Comparison of ENCODE assay signal across 8 cellular contexts in genomic region chr1:212699839-212700596, GRCh38.
DNase-seq lines count a peak whose midpoint lies in the region; ATAC-seq and TF ChIP-seq lines count a peak whose summit lies in the region.

BATF3 (minus strand) TSS chr1:212699840; CDS start chr1:212699762, 78 bp downstream.

- no peak within 1 kb of the TSS for H3K27ac ChIP-seq in SK-N-MC

- ATAC-seq in HG02642 (IDR thresholded peaks at IDR 0.05; ENCODE audit: poor library complexity, unreplicated experiment) (peak; percentile 36), GM18870 (IDR thresholded peaks at IDR 0.05; ENCODE audit: unreplicated experiment) (no peak)

- H3K9ac ChIP-seq in SK-N-MC (ENCODE audit: insufficient read length) (peak within 1 kb of the TSS; percentile 38), adipocyte (ENCODE audit: low read length) (peak within 1 kb of the TSS; percentile 43), iPS-15b (ENCODE audit: low read depth, low read length) (no peak within 1 kb of the TSS)

- DNase-seq in SK-N-MC (ENCODE audit: low read depth, low spot score) (no peak), adipocyte (ENCODE audit: low read depth) (peak; percentile 76), HUDEP-2 (lab: John Stamatoyannopoulos, UW; ENCODE audit: unreplicated experiment in 76 of 76) (no peak)
- DNase-seq in stimulated activated CD4-positive, alpha-beta T cell treated with anti-CD3 and anti-CD28 coated beads, Interleukin-12 subunit alpha, Interleukin-12 subunit beta, amount 100 ng/mL, for 4 hours: peak; percentile 63

- TF ChIP-seq POLR2A in GM15510 (IDR thresholded peaks at IDR 0.05; ENCODE audit: borderline replicate concordance, extremely low read depth, insufficient read length): peak; percentile 34

- H3K36me3 ChIP-seq in SK-N-MC (ENCODE audit: insufficient read depth, low read length) (no peaks in the 10 kb centered on the region), adipocyte (ENCODE audit: control insufficient read depth, insufficient read depth, low read length, severe bottlenecking) (no peaks in the 10 kb centered on the region), iPS-15b (ENCODE audit: control insufficient read depth, insufficient read depth, low read length) (no peaks in the 10 kb centered on the region)

- no peaks in the 10 kb centered on the region for H3K9me3 ChIP-seq in SK-N-MC (ENCODE audit: low read depth, low read length)
- H3K9me3 ChIP-seq in adipocyte (ENCODE audit: control insufficient read depth, low read length): no peaks in the 10 kb centered on the region
- no peaks in the 10 kb centered on the region for H3K9me3 ChIP-seq in iPS-15b (ENCODE audit: control insufficient read depth, insufficient read depth, low read length)

- H3K27me3 ChIP-seq in adipocyte (replicated peaks; ENCODE audit: control insufficient read depth, insufficient read depth, low read length): peaks cover 19% of the 10 kb centered on the region
- H3K27me3 ChIP-seq in iPS-15b (ENCODE audit: control insufficient read depth, insufficient read depth, low read length): peaks cover 77% of the 10 kb centered on the region

- H3K4me3 ChIP-seq in SK-N-MC: peak within 1 kb of the TSS; percentile 88
- H3K4me3 ChIP-seq in adipocyte (ENCODE audit: low read length): peak within 1 kb of the TSS; percentile 73
- peak within 1 kb of the TSS; percentile 54 for H3K4me3 ChIP-seq in iPS-15b (ENCODE audit: low read depth, low read length)

- H3K4me1 ChIP-seq in adipocyte (ENCODE audit: control insufficient read depth, insufficient read depth, low read length): peaks cover 9% of the 10 kb centered on the region
- H3K4me1 ChIP-seq in iPS-15b (ENCODE audit: control insufficient read depth, insufficient read depth, low read length): no peaks in the 10 kb centered on the region

Comparison
In these comparisons a context has a peak if more than half of its experiments do, and no peak if none do; other contexts are left out.
1. DNase-seq: peak in adipocyte (single experiment) and stimulated activated CD4-positive, alpha-beta T cell treated with anti-CD3 and anti-CD28 coated beads, Interleukin-12 subunit alpha, Interleukin-12 subunit beta, amount 100 ng/mL, for 4 hours (single experiment); none in SK-N-MC (single experiment) and HUDEP-2 (0 of 76).
2. Peak in every context shown above with its lines, with median percentiles within 50 percentile points of each other: H3K4me3 ChIP-seq.